In the genomic region with DNA sequence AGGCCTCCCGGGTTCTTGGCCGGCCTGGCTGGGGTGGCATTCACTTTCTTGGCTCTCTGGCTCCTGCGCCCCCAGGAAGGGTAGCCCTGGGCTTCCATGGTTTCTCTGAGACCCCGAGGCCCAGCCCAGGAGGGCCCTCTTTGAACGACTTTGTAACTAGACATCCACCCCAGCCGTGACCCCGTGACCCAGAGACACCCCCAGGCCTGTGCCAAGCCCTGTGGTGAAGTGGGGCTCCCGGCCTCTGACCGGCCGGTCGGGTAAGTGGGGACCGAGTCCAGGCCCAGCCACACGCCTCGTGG, we compare ENCODE assay signal across 1 cellular context.
TF ChIP-seq lines count a peak whose summit lies in the region.

No MANE protein-coding gene starts in this region.

TF ChIP-seq in IMR-90, 13 proteins besides CTCF, POLR2A, EP300 and RAD21:
- TF ChIP-seq RFX5 (IDR thresholded peaks at IDR 0.05; ENCODE audit: low read depth, low read length) (no peak), BHLHE40 (IDR thresholded peaks at IDR 0.05; ENCODE audit: low read depth, low read length) (no peak), MAFK (IDR thresholded peaks at IDR 0.05; ENCODE audit: low read depth, low read length) (no peak), SMC3 (IDR thresholded peaks at IDR 0.05; ENCODE audit: low read depth, low read length) (no peak), FOS (IDR thresholded peaks at IDR 0.05; ENCODE audit: low read depth, low read length) (no peak), MAZ (IDR thresholded peaks at IDR 0.05; ENCODE audit: borderline replicate concordance, low read depth, low read length) (no peak), CHD1 (IDR thresholded peaks at IDR 0.05; ENCODE audit: low read depth, low read length) (no peak), RCOR1 (IDR thresholded peaks at IDR 0.05; ENCODE audit: insufficient replicate concordance, low read length) (no peak), ELK1 (IDR thresholded peaks at IDR 0.05; ENCODE audit: borderline replicate concordance, low read depth, low read length) (no peak), MXI1 (IDR thresholded peaks at IDR 0.05; ENCODE audit: borderline replicate concordance, low read depth, low read length) (no peak), CEBPB (IDR thresholded peaks at IDR 0.05; ENCODE audit: low read depth, low read length) (no peak), NFE2L2 (IDR thresholded peaks at IDR 0.05; ENCODE audit: low read depth, low read length) (no peak)
- TF ChIP-seq, protein P1, sequence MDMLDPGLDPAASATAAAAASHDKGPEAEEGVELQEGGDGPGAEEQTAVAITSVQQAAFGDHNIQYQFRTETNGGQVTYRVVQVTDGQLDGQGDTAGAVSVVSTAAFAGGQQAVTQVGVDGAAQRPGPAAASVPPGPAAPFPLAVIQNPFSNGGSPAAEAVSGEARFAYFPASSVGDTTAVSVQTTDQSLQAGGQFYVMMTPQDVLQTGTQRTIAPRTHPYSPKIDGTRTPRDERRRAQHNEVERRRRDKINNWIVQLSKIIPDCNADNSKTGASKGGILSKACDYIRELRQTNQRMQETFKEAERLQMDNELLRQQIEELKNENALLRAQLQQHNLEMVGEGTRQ (IDR thresholded peaks at IDR 0.05; ENCODE audit: low read depth, low read length) = no peak
